ENCODE assay signal across 1 cellular context in the genomic region with DNA sequence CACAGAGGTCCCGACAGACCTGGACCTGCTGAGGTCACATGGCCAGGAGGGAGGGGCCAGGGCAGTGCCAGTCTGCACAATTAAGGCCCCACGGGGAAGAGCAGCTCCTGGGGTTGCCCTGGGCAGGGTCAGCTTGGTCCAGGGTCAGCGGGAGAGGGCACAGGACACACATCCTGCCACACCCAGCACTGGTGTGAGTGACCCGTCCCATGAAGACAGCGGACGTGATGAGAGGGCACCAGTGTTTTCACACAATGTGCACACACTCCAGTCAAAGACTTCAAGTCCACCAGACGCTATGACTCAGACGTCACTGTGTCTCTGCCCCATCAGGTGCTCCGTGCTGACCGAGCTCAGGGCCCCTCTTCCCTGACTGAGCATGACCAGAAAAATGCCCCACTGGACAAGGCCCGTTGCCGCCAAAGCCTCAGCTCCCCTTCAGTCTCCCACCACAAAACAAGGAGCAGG.
TF ChIP-seq lines count a peak whose summit lies in the region.

No MANE protein-coding gene starts in this region.

TF ChIP-seq in IMR-90, 13 proteins besides CTCF, POLR2A, EP300 and RAD21:
- TF ChIP-seq RCOR1 (IDR thresholded peaks at IDR 0.05; ENCODE audit: insufficient replicate concordance, low read length) (no peak), CHD1 (IDR thresholded peaks at IDR 0.05; ENCODE audit: low read depth, low read length) (no peak), BHLHE40 (IDR thresholded peaks at IDR 0.05; ENCODE audit: low read depth, low read length) (0 out of 2 replicates have a peak, but pooled peaks have one; percentile 14), MAZ (IDR thresholded peaks at IDR 0.05; ENCODE audit: borderline replicate concordance, low read depth, low read length) (no peak), FOS (IDR thresholded peaks at IDR 0.05; ENCODE audit: low read depth, low read length) (no peak), MXI1 (IDR thresholded peaks at IDR 0.05; ENCODE audit: borderline replicate concordance, low read depth, low read length) (no peak), SMC3 (IDR thresholded peaks at IDR 0.05; ENCODE audit: low read depth, low read length) (no peak), RFX5 (IDR thresholded peaks at IDR 0.05; ENCODE audit: low read depth, low read length) (no peak), MAFK (IDR thresholded peaks at IDR 0.05; ENCODE audit: low read depth, low read length) (no peak), NFE2L2 (IDR thresholded peaks at IDR 0.05; ENCODE audit: low read depth, low read length) (no peak), CEBPB (IDR thresholded peaks at IDR 0.05; ENCODE audit: low read depth, low read length) (no peak)
- TF ChIP-seq, protein P1, sequence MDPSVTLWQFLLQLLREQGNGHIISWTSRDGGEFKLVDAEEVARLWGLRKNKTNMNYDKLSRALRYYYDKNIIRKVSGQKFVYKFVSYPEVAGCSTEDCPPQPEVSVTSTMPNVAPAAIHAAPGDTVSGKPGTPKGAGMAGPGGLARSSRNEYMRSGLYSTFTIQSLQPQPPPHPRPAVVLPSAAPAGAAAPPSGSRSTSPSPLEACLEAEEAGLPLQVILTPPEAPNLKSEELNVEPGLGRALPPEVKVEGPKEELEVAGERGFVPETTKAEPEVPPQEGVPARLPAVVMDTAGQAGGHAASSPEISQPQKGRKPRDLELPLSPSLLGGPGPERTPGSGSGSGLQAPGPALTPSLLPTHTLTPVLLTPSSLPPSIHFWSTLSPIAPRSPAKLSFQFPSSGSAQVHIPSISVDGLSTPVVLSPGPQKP (IDR thresholded peaks at IDR 0.05; ENCODE audit: borderline replicate concordance, low read depth, low read length) = no peak
- TF ChIP-seq, protein P2, sequence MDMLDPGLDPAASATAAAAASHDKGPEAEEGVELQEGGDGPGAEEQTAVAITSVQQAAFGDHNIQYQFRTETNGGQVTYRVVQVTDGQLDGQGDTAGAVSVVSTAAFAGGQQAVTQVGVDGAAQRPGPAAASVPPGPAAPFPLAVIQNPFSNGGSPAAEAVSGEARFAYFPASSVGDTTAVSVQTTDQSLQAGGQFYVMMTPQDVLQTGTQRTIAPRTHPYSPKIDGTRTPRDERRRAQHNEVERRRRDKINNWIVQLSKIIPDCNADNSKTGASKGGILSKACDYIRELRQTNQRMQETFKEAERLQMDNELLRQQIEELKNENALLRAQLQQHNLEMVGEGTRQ (IDR thresholded peaks at IDR 0.05; ENCODE audit: low read depth, low read length) = peak; percentile 63
